In the genomic region with DNA sequence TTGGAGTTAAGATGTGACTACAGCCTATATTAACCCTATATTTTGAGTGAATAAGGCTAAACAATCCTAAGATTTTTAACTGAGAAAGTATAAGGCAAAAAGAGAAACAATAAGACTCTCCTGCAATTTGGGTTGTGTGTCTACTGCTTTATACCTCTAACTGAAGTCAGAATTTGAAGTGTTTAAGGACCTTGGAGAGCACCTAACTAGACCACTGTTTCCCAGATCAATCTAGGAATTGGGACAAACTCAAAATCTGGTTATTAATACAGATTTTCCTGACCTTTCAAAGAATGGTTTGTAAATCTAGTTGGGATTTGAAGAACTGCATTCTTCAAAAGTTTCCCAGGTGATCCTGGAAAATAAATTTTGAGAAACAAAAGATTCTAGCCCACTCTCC, we compare ENCODE assay signal across 21 cellular contexts. TPM values are rescaled to one million over a fixed set of nuclear protein-coding genes. Genes with fewer than 3 reads are reported as not detected.
DNase-seq lines count a peak whose midpoint lies in the region; ATAC-seq, FAIRE-seq and TF ChIP-seq lines count a peak whose summit lies in the region.
"Had no signal": no experiment of that assay in that cellular context is flagged by ENCODE, and none has a peak within 500 bp of the region (broad histone marks: within the 10 kb centered on the region; RNA-seq: fewer than 3 reads in every experiment).

No MANE protein-coding gene starts in this region.

- TF ChIP-seq RAD21 in Ishikawa (IDR thresholded peaks at IDR 0.05; ENCODE audit: low read depth) = no peak
- no peak for TF ChIP-seq RAD21 in GM12878 (IDR thresholded peaks at IDR 0.05; ENCODE audit: insufficient read depth, low read depth, low read length)

- no peak for ATAC-seq in GM23338
- ATAC-seq in GM12878 = no peak
- ATAC-seq: Panc1 had no signal

- H3K9me3 Mint-ChIP-seq in GM23338 (no peaks in the 10 kb centered on the region; the same call in 2 of the 3 replicates), nephron progenitor cell (no peaks in the 10 kb centered on the region)

- H3K36me3 Mint-ChIP-seq in GM23338 (ENCODE audit: low read depth) = no peaks in the 10 kb centered on the region
- H3K36me3 Mint-ChIP-seq in nephron progenitor cell (ENCODE audit: low read depth) = no peaks in the 10 kb centered on the region

- DNase-seq in GM23338 (ENCODE audit: low spot score) (peak; percentile 67), GM12878 (ENCODE audit: low read depth, low spot score) (no peak), nephron progenitor cell (peak; percentile 6), prostate gland (ENCODE audit: low spot score) (no peak), GM03348 (ENCODE audit: low spot score) (no peak), D341Med (ENCODE audit: low spot score) (no peak)
- DNase-seq: AML-193, DND-41, HCEC 1CT, KG1, MV-4-11, NCI-H1694 treated with DMSO at 0.1 percent for 48 hours, NCI-H2227 treated with DMSO at 0.1 percent for 48 hours, NCI-H510A treated with DMSO at 0.1 percent for 48 hours, NCI-H82, SW 1271 had no signal

- H3K9me2 ChIP-seq in GM23338 (ENCODE audit: insufficient read depth) = no peaks in the 10 kb centered on the region

- H3K4me1 Mint-ChIP-seq in GM23338 (peaks cover 8% of the 10 kb centered on the region; the same call in 2 of the 3 replicates), nephron progenitor cell (no peaks in the 10 kb centered on the region)

- H3K9ac ChIP-seq in GM12878 (ENCODE audit: control insufficient read depth, insufficient read depth, low read length) = no peak overlapping the region

- BruUV-seq in GM12878 (replicated peaks; lab: Mats Ljungman, UMichigan) = no TSS peak

- no peaks in the 10 kb centered on the region for H3K36me3 ChIP-seq in GM23338 (ENCODE audit: insufficient read depth)
- H3K36me3 ChIP-seq in GM12878 (ENCODE audit: control insufficient read depth in 2 of 2, insufficient read depth in 2 of 2, low read length in 1 of 2) = no peaks in the 10 kb centered on the region
- no peaks in the 10 kb centered on the region for H3K36me3 ChIP-seq in prostate gland
- H3K36me3 ChIP-seq: SJSA1 had no signal

- H3K27me3 ChIP-seq in GM23338 (ENCODE audit: insufficient read depth) (no peaks in the 10 kb centered on the region), GM12878 (replicated peaks in 1 of 2; ENCODE audit: control insufficient read depth in 2 of 2, insufficient read depth in 2 of 2, low read length in 1 of 2) (no peaks in the 10 kb centered on the region), prostate gland (replicated peaks; ENCODE audit: insufficient read depth) (no peaks in the 10 kb centered on the region)
- H3K27me3 ChIP-seq: SJSA1 had no signal

- H3K27me3 Mint-ChIP-seq in GM23338 (ENCODE audit: insufficient read depth, low read depth, poor library complexity) (no peaks in the 10 kb centered on the region), nephron progenitor cell (ENCODE audit: low read depth, poor library complexity) (no peaks in the 10 kb centered on the region)

- no peaks in the 10 kb centered on the region for H3F3A ChIP-seq in GM23338 (replicated peaks; ENCODE audit: low read depth)

- no peak for FAIRE-seq in GM12878 (lab: Jason Lieb, UNC)

- no peak overlapping the region for H2AFZ ChIP-seq in GM23338
- H2AFZ ChIP-seq in GM12878 (ENCODE audit: control insufficient read depth, low read depth, low read length) = no peak overlapping the region

- H3K4me1 ChIP-seq in GM23338 (ENCODE audit: insufficient read depth) = peaks cover 9% of the 10 kb centered on the region
- no peaks in the 10 kb centered on the region for H3K4me1 ChIP-seq in GM12878 (ENCODE audit: control insufficient read depth, insufficient read depth, low read length)
- no peaks in the 10 kb centered on the region for H3K4me1 ChIP-seq in prostate gland (replicated peaks)
- H3K4me1 ChIP-seq: SJSA1 had no signal

- H3K79me2 ChIP-seq in GM23338 (replicated peaks; ENCODE audit: insufficient read depth) (no peaks in the 10 kb centered on the region), GM12878 (ENCODE audit: control insufficient read depth, insufficient read depth, low read length) (no peaks in the 10 kb centered on the region)

- H3K4me2 ChIP-seq in GM23338 (no peak overlapping the region), GM12878 (ENCODE audit: control insufficient read depth, insufficient read depth) (no peak overlapping the region)

- H3K27ac ChIP-seq in GM23338 (ENCODE audit: low read depth) (no peak overlapping the region), GM12878 (ENCODE audit: control insufficient read depth, insufficient read depth) (no peak overlapping the region), prostate gland (no peak overlapping the region)
- H3K27ac ChIP-seq: C4-2B, SJSA1 had no signal

- H4K20me1 ChIP-seq in GM23338 (replicated peaks; ENCODE audit: insufficient read depth) (no peaks in the 10 kb centered on the region), GM12878 (ENCODE audit: control insufficient read depth, insufficient read depth) (no peaks in the 10 kb centered on the region)

- TF ChIP-seq EP300 in Ishikawa (IDR thresholded peaks at IDR 0.05; ENCODE audit: borderline replicate concordance) = no peak
- no peak for TF ChIP-seq EP300 in GM12878 (IDR thresholded peaks at IDR 0.05; ENCODE audit: borderline replicate concordance in 1 of 2, control insufficient read depth in 1 of 2, low read depth in 2 of 2, low read length in 2 of 2)

- H3K4me3 ChIP-seq in GM23338 = no peak overlapping the region
- H3K4me3 ChIP-seq in GM12878 = no peak overlapping the region
- no peak overlapping the region for H3K4me3 ChIP-seq in prostate gland
- H3K4me3 ChIP-seq: SJSA1 had no signal

- no peak for TF ChIP-seq POLR2A in GM12878 (IDR thresholded peaks at IDR 0.05; ENCODE audit: low read depth, low read length)
- TF ChIP-seq POLR2A in prostate gland (IDR thresholded peaks at IDR 0.05) = no peak

- SMC1A ChIA-PET in GM12878 (lab: Charles Lee; ENCODE audit: uncharacterized antibody, unreplicated experiment) = no interaction called here

- in situ Hi-C loops in GM12878 (cut with MboI) = no loop called here

- RAD21 ChIA-PET in GM12878 (lab: Charles Lee; ENCODE audit: unreplicated experiment) = no interaction called here

- CTCF ChIA-PET in GM12878 (lab: Yijun Ruan, JAX) = no interaction called here

- intact Hi-C loops in GM12878 (cut with micrococcal nuclease; ENCODE audit: unreplicated experiment) = no loop called here
- intact Hi-C loops in prostate gland (cut with DNase I) = no loop called here

- TF ChIP-seq CTCF in GM23338 (conservative IDR thresholded peaks at IDR 0.05; ENCODE audit: low read depth in 2 of 2) (no peak), GM12878 (IDR thresholded peaks at IDR 0.05 in 2 of 3, conservative IDR thresholded peaks at IDR 0.05 in 1 of 3; ENCODE audit: control insufficient read depth in 2 of 3, extremely low read depth in 1 of 3, insufficient read depth in 1 of 3, low read depth in 3 of 3, low read length in 3 of 3) (no peak), nephron progenitor cell (IDR thresholded peaks at IDR 0.05) (no peak), prostate gland (IDR thresholded peaks at IDR 0.05) (no peak)

- H3K4me3 Mint-ChIP-seq in GM23338 (no peak overlapping the region), nephron progenitor cell (no peak overlapping the region)

- H3K9me3 ChIP-seq in GM12878 (replicated peaks; ENCODE audit: control insufficient read depth, insufficient read depth, low read length) (no peaks in the 10 kb centered on the region), prostate gland (no peaks in the 10 kb centered on the region)

- H3K27ac Mint-ChIP-seq in GM23338 (no peak overlapping the region), nephron progenitor cell (no peak overlapping the region)

- POLR2A ChIA-PET in GM12878 (lab: Charles Lee) = no interaction called here

TF ChIP-seq in GM23338, 12 proteins besides CTCF, POLR2A, EP300 and RAD21 (continues in another document):
- no peak for TF ChIP-seq CREB1 (CRISPR knock-in tag; IDR thresholded peaks at IDR 0.05; ENCODE audit: low read depth)

TF ChIP-seq in Ishikawa, 13 proteins besides CTCF, POLR2A, EP300 and RAD21 (continues in another document):
- no peak for TF ChIP-seq NFIC (IDR thresholded peaks at IDR 0.05)

TF ChIP-seq in GM12878, 131 proteins besides CTCF, POLR2A, EP300 and RAD21 (continues in another document):
- TF ChIP-seq, protein P1, sequence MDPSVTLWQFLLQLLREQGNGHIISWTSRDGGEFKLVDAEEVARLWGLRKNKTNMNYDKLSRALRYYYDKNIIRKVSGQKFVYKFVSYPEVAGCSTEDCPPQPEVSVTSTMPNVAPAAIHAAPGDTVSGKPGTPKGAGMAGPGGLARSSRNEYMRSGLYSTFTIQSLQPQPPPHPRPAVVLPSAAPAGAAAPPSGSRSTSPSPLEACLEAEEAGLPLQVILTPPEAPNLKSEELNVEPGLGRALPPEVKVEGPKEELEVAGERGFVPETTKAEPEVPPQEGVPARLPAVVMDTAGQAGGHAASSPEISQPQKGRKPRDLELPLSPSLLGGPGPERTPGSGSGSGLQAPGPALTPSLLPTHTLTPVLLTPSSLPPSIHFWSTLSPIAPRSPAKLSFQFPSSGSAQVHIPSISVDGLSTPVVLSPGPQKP (IDR thresholded peaks at IDR 0.05; ENCODE audit: low read depth, low read length) = no peak
- TF ChIP-seq CBX3 (IDR thresholded peaks at IDR 0.05; ENCODE audit: borderline replicate concordance, low read depth) = no peak

RNA-seq across cellular contexts. Expression of a gene that starts 42.1 kb away (rescaled TPM):
- 0.16 and 0.52 TPM in 2 replicates for total RNA-seq in GM23338 (2014; rRNA removed; shearing (Covaris generic))
- polyA plus RNA-seq in GM23338 (2016; fragmentation: Nextera tagmentation; extraction: Ambion mirVana) (0.42 and 0.52 TPM in 2 replicates), GM12878 (2011; rRNA removed) (not detected in 2 replicates), GM12878 (2014; fragmentation: Illumina TruSeq; extraction: Trizol) (not detected in 2 replicates), GM12878 (2014; fragmentation: Nextera tagmentation; extraction: Ambion mirVana) (not detected), GM12878 (2014; rRNA removed) (not detected in 2 replicates), GM12878 (2016; fragmentation: Nextera tagmentation; extraction: Ambion mirVana) (not detected)
- not detected in 2 replicates for total RNA-seq in GM12878 (2013; cell fraction: nucleolus; rRNA removed)
- total RNA-seq in GM12878 (2014; rRNA removed) (0.11 TPM in 1 of 2 replicates, not detected in the other), GM12878 (2014; rRNA removed; fragmentation: Illumina TruSeq; extraction: Trizol) (not detected in 2 replicates), GM12878 (2021) (not detected in 2 replicates), prostate gland (under 1 TPM; 0.23 to 0.77 TPM)
- not detected for polyA plus RNA-seq in GM12878 (2011; ENCODE audit: low read depth)
- polyA plus RNA-seq in GM12878 (2011; cell fraction: cytosol; rRNA removed) = not detected in 2 replicates
- not detected in 2 replicates for polyA plus RNA-seq in GM12878 (2011; cell fraction: nucleus; rRNA removed)
- polyA plus RNA-seq in GM12878 (2012) = not detected in 2 replicates
- polyA minus RNA-seq in GM12878 (2011; rRNA and poly(A)+ RNA removed) = not detected in 2 replicates
- not detected in 2 replicates for polyA minus RNA-seq in GM12878 (2011; cell fraction: cytosol; rRNA and poly(A)+ RNA removed)
- polyA minus RNA-seq in GM12878 (2011; cell fraction: nucleus; rRNA and poly(A)+ RNA removed) = not detected in 2 replicates
- total RNA-seq: G401, SJSA1 had no signal

Comparison
In these comparisons a context has a peak if more than half of its experiments do, and no peak if none do; other contexts are left out.
1. DNase-seq: peak in GM23338 (single experiment) and nephron progenitor cell (single experiment); none in GM12878 (single experiment), prostate gland (single experiment), GM03348 (single experiment) and D341Med (single experiment).